Comparison of ENCODE assay signal across 1 cellular context in genomic region chr6:38370653-38371311, GRCh38.
TF ChIP-seq lines count a peak whose summit lies in the region.

No MANE protein-coding gene starts in this region.

TF ChIP-seq in IMR-90, 13 proteins besides CTCF, POLR2A, EP300 and RAD21 (continued from another document):
- TF ChIP-seq, protein P1, sequence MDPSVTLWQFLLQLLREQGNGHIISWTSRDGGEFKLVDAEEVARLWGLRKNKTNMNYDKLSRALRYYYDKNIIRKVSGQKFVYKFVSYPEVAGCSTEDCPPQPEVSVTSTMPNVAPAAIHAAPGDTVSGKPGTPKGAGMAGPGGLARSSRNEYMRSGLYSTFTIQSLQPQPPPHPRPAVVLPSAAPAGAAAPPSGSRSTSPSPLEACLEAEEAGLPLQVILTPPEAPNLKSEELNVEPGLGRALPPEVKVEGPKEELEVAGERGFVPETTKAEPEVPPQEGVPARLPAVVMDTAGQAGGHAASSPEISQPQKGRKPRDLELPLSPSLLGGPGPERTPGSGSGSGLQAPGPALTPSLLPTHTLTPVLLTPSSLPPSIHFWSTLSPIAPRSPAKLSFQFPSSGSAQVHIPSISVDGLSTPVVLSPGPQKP (IDR thresholded peaks at IDR 0.05; ENCODE audit: borderline replicate concordance, low read depth, low read length), result no peak
